In genomic region chr11:119615879-119616190, GRCh38 we compare ENCODE assay signal across 10 cellular contexts.
DNase-seq lines count a peak whose midpoint lies in the region; ATAC-seq and TF ChIP-seq lines count a peak whose summit lies in the region.
"Had no signal": no experiment of that assay in that cellular context is flagged by ENCODE, and none has a peak within 500 bp of the region (broad histone marks: within the 10 kb centered on the region; RNA-seq: fewer than 3 reads in every experiment).

No MANE protein-coding gene starts in this region.

- H3K9me3 ChIP-seq in esophagus (ENCODE audit: control insufficient read depth in 2 of 2, insufficient read depth in 1 of 2, low read depth in 1 of 2, low read length in 1 of 2) (no peaks in the 10 kb centered on the region), transverse colon (no peaks in the 10 kb centered on the region)
- H3K9me3 ChIP-seq: left ventricle myocardium inferior, tibial nerve had no signal

- in situ Hi-C loops in transverse colon (cut with MboI; ENCODE audit: low pct_ligation_motif_present in 1 of 4, low pct_unique_long_range_greater_than_20kb in 1 of 4, low sequenced_read_pairs in 3 of 4), result no loop called here

- H3K4me3 ChIP-seq in esophagus (ENCODE audit: low read depth in 1 of 2, low read length in 2 of 2) (no peak overlapping the region), transverse colon (no peak overlapping the region)
- H3K4me3 ChIP-seq: left ventricle myocardium inferior, tibial nerve had no signal

- no peak for ATAC-seq in HG02970 (IDR thresholded peaks at IDR 0.05; ENCODE audit: low FRiP score, unreplicated experiment)

- peaks cover 2% of the 10 kb centered on the region for H3K27me3 Mint-ChIP-seq in T-helper 2 cell treated with Interferon-gamma antibody and Interleukin-4, amounts not matched to agents 5 μg/mL and 100 μg/mL, for 36 hours (ENCODE audit: low read depth)

- H3K36me3 Mint-ChIP-seq in T-helper 2 cell treated with Interferon-gamma antibody and Interleukin-4, amounts not matched to agents 5 μg/mL and 100 μg/mL, for 36 hours (ENCODE audit: low read depth), result no peaks in the 10 kb centered on the region

- CTCF ChIA-PET in RWPE1 (lab: Yijun Ruan, JAX), result no interaction called here

- TF ChIP-seq POLR2A in transverse colon (IDR thresholded peaks at IDR 0.05), result no peak

- POLR2A ChIA-PET in RWPE1 (lab: Yijun Ruan, JAX; ENCODE audit: low non-redundant PET), result no interaction called here

- no peak for TF ChIP-seq CTCF in RWPE1 (conservative IDR thresholded peaks at IDR 0.05; ENCODE audit: low read depth)
- no peak for TF ChIP-seq CTCF in transverse colon (IDR thresholded peaks at IDR 0.05)

- H3K4me1 ChIP-seq in esophagus (ENCODE audit: control insufficient read depth in 2 of 2, insufficient read depth in 2 of 2, low read length in 1 of 2) (peaks cover 0 to 2% of the 10 kb centered on the region in 2 donors), transverse colon (no peaks in the 10 kb centered on the region)
- H3K4me1 ChIP-seq: left ventricle myocardium inferior had no signal

- H3K27me3 ChIP-seq in esophagus (ENCODE audit: control insufficient read depth in 1 of 2, insufficient read depth in 2 of 2, low read length in 2 of 2) (no peaks in the 10 kb centered on the region), transverse colon (peaks cover 5% of the 10 kb centered on the region)
- H3K27me3 ChIP-seq: tibial nerve had no signal

- no peaks in the 10 kb centered on the region for H3K9me3 Mint-ChIP-seq in T-helper 2 cell treated with Interferon-gamma antibody and Interleukin-4, amounts not matched to agents 5 μg/mL and 100 μg/mL, for 36 hours

- H3K4me3 Mint-ChIP-seq in T-helper 2 cell treated with Interferon-gamma antibody and Interleukin-4, amounts not matched to agents 5 μg/mL and 100 μg/mL, for 36 hours, result no peak overlapping the region

- H3K27ac ChIP-seq in RWPE1 (peak overlapping the region; percentile 79), esophagus (ENCODE audit: low read depth in 2 of 2, low read length in 1 of 2) (peak overlapping the region; percentile 21 to 66), substantia nigra (ENCODE audit: low read depth, low read length, poor library complexity, severe bottlenecking) (peak overlapping the region; percentile 94), transverse colon (no peak overlapping the region)
- H3K27ac ChIP-seq: left ventricle myocardium inferior, tibial nerve had no signal

- peaks cover 2% of the 10 kb centered on the region for H3K4me1 Mint-ChIP-seq in T-helper 2 cell treated with Interferon-gamma antibody and Interleukin-4, amounts not matched to agents 5 μg/mL and 100 μg/mL, for 36 hours (ENCODE audit: low read depth)

- peak overlapping the region; percentile 13 for H3K27ac Mint-ChIP-seq in T-helper 2 cell treated with Interferon-gamma antibody and Interleukin-4, amounts not matched to agents 5 μg/mL and 100 μg/mL, for 36 hours

- no peak for TF ChIP-seq EP300 in transverse colon (IDR thresholded peaks at IDR 0.05; ENCODE audit: low read depth)

- DNase-seq in T-helper 2 cell treated with Interferon-gamma antibody and Interleukin-4, amounts not matched to agents 5 μg/mL and 100 μg/mL, for 36 hours (ENCODE audit: low spot score), result no peak
- DNase-seq in T-helper 2 cell, result no peak
- DNase-seq in RWPE1 (ENCODE audit: low spot score), result no peak
- no peak for DNase-seq in substantia nigra (lab: John Stamatoyannopoulos, UW)
- DNase-seq in transverse colon, result no peak
- DNase-seq in NCI-H345 treated with DMSO at 0.1 percent for 48 hours (lab: John Stamatoyannopoulos, UW; ENCODE audit: unreplicated experiment), result no peak
- DNase-seq: left ventricle myocardium inferior had no signal

- H3K36me3 ChIP-seq in esophagus (ENCODE audit: control insufficient read depth in 2 of 2, insufficient read depth in 2 of 2, low read length in 1 of 2) (no peaks in the 10 kb centered on the region), transverse colon (no peaks in the 10 kb centered on the region)
- H3K36me3 ChIP-seq: left ventricle myocardium inferior, tibial nerve had no signal

- intact Hi-C loops in transverse colon (cut with DNase I; ENCODE audit: low total_unique reads), result no loop called here

Comparison
In these comparisons a context has a peak if more than half of its experiments do, and no peak if none do; other contexts are left out.
1. H3K27ac ChIP-seq: peak in RWPE1 (single experiment), esophagus (2 of 2) and substantia nigra (single experiment); none in transverse colon (0 of 4).